25 cellular contexts compared by ENCODE assay signal in the genomic region with DNA sequence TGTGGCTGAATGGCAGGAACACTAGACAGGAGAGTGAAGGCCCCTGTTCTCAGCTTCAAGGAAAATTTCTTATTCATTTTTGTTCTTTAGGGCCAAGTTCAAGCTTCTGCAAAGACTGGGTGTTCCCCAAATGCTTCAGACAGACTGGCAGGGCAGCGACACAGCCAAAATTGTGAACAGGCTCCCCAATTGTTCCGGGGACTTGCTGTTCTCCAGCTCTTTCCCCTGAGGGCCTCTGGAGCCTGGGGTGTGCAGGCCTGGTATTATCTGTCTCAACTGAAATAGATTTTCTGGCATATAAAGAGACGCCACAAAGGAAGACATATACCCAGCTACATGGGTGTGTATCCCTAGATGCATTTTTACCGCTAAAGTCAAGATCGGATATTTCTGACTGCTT.
"Had no signal": no experiment of that assay in that cellular context is flagged by ENCODE, and none has a peak within 500 bp of the region (broad histone marks: within the 10 kb centered on the region; RNA-seq: fewer than 3 reads in every experiment).

No MANE protein-coding gene starts in this region.

- DNase-seq: cerebellar nuclear complex; dorsolateral prefrontal cortex; effector CD4-positive, alpha-beta T cell; foreskin fibroblast; glutamatergic neuron; heart right ventricle; hippocampal formation; immature natural killer cell; islet precursor cell; kidney glomerular epithelial cell; left colon; mucosa of descending colon; naive B cell; stimulated activated CD4-positive, alpha-beta T cell treated with anti-CD3 and anti-CD28 coated beads, Interleukin-12 subunit alpha, Interleukin-12 subunit beta, amount 100 ng/mL, for 4 hours; stimulated activated CD4-positive, alpha-beta T cell treated with anti-CD3 and anti-CD28 coated beads, Interleukin-2, amount 100 ng/mL, for 24 hours; stimulated activated CD4-positive, alpha-beta T cell treated with anti-CD3 and anti-CD28 coated beads, Interleukin-4, amount 100 ng/mL, for 4 hours; stimulated activated naive CD8-positive, alpha-beta T cell treated with anti-CD3 and anti-CD28 coated beads, Interleukin-15, Interleukin-2, amounts not matched to agents 100 U/mL and 50 U/mL, for 24 hours; substantia nigra; trophoblast cell had no signal

- H3K4me1 ChIP-seq: parathyroid adenoma, vagina had no signal

- H3K9me3 ChIP-seq: heart right ventricle, mucosa of descending colon, vagina had no signal

- H3K36me3 ChIP-seq: cardiac muscle cell, heart right ventricle, vagina had no signal

- H3K27ac ChIP-seq: cardiac muscle cell, dorsolateral prefrontal cortex, heart right ventricle, parathyroid adenoma, vagina had no signal

- H3K27me3 ChIP-seq: cardiac muscle cell, heart right ventricle, vagina had no signal

- H3K4me3 ChIP-seq: cardiac muscle cell, dorsolateral prefrontal cortex, heart right ventricle, lung, mucosa of descending colon, smooth muscle cell, vagina had no signal

- ATAC-seq: left colon; mucosa of descending colon; natural killer cell treated with Interleukin-12 subunit alpha and Interleukin-12 subunit beta and Interleukin-15 and Interleukin-18, amount 100 ng/mL, for 72 hours; stimulated activated naive CD8-positive, alpha-beta T cell treated with anti-CD3 and anti-CD28 coated beads, Interleukin-15, Interleukin-2, amounts not matched to agents 100 U/mL and 50 U/mL, for 24 hours had no signal
